1 cellular context compared by ENCODE assay signal in genomic region chr11:67317365-67318238, GRCh38.
TF ChIP-seq lines count a peak whose summit lies in the region.

No MANE protein-coding gene starts in this region.

TF ChIP-seq in HepG2, 621 proteins besides CTCF, POLR2A, EP300 and RAD21 (continues in another document):
- TF ChIP-seq MED13 (CRISPR knock-in tag; IDR thresholded peaks at IDR 0.05) (no peak), CEBPG (CRISPR knock-in tag; IDR thresholded peaks at IDR 0.05) (no peak), JDP2 (CRISPR knock-in tag; IDR thresholded peaks at IDR 0.05; ENCODE audit: borderline replicate concordance) (no peak), ZNF598 (CRISPR knock-in tag; IDR thresholded peaks at IDR 0.05; ENCODE audit: borderline replicate concordance) (peak; percentile 27; the same call in 1 of the 2 replicates), ERF (CRISPR knock-in tag; IDR thresholded peaks at IDR 0.05) (peak; percentile 75; the same call in 1 of the 2 replicates), ZNF709 (CRISPR knock-in tag; IDR thresholded peaks at IDR 0.05) (peak; percentile 63), FOXP4 (CRISPR knock-in tag; IDR thresholded peaks at IDR 0.05) (peak; percentile 32; the same call in 1 of the 2 replicates), TP53 (CRISPR knock-in tag; conservative IDR thresholded peaks at IDR 0.05) (no peak; the same call in 1 of the 2 replicates), GTF3A (CRISPR knock-in tag; conservative IDR thresholded peaks at IDR 0.05) (no peak; the same call in 1 of the 2 replicates), E2F1 (CRISPR knock-in tag; IDR thresholded peaks at IDR 0.05) (peak; percentile 43; the same call in 1 of the 2 replicates), ATRX (CRISPR knock-in tag; IDR thresholded peaks at IDR 0.05; ENCODE audit: borderline replicate concordance) (no peak), CC2D1A (CRISPR knock-in tag; IDR thresholded peaks at IDR 0.05) (no peak), SSRP1 (CRISPR knock-in tag; IDR thresholded peaks at IDR 0.05) (no peak), DPF2 (CRISPR knock-in tag; IDR thresholded peaks at IDR 0.05; ENCODE audit: borderline replicate concordance, low read depth) (0 out of 2 replicates have a peak, but pooled peaks have one; percentile 14), E2F5 (CRISPR knock-in tag; conservative IDR thresholded peaks at IDR 0.05) (0 out of 2 replicates have a peak, but pooled peaks have one; percentile 26), CCDC6 (CRISPR knock-in tag; IDR thresholded peaks at IDR 0.05) (no peak), MBNL3 (CRISPR knock-in tag; conservative IDR thresholded peaks at IDR 0.05) (no peak), HES4 (CRISPR knock-in tag; IDR thresholded peaks at IDR 0.05; ENCODE audit: borderline replicate concordance) (peak; percentile 17; the same call in 1 of the 2 replicates), SMYD3 (CRISPR knock-in tag; IDR thresholded peaks at IDR 0.05) (no peak), CAMTA2 (CRISPR knock-in tag; IDR thresholded peaks at IDR 0.05; ENCODE audit: borderline replicate concordance) (peak; percentile 98), CENPBD1 (CRISPR knock-in tag; IDR thresholded peaks at IDR 0.05; ENCODE audit: borderline replicate concordance, low read depth) (no peak), HNRNPL (IDR thresholded peaks at IDR 0.05; ENCODE audit: low read depth, low read length) (0 out of 2 replicates have a peak, but pooled peaks have one; percentile 21), SALL2 (CRISPR knock-in tag; IDR thresholded peaks at IDR 0.05) (0 out of 2 replicates have a peak, but pooled peaks have one; percentile 46), ZFP91 (CRISPR knock-in tag; IDR thresholded peaks at IDR 0.05; ENCODE audit: borderline replicate concordance) (peak; percentile 93; the same call in 1 of the 2 replicates), ZNF788 (CRISPR knock-in tag; IDR thresholded peaks at IDR 0.05; ENCODE audit: borderline replicate concordance) (peak; percentile 95), ZNF800 (CRISPR knock-in tag; IDR thresholded peaks at IDR 0.05) (peak; percentile 50), ZNF18 (CRISPR knock-in tag; IDR thresholded peaks at IDR 0.05; ENCODE audit: insufficient replicate concordance) (no peak), SIX4 (CRISPR knock-in tag; IDR thresholded peaks at IDR 0.05) (0 out of 2 replicates have a peak, but pooled peaks have one; percentile 17), ZNF136 (CRISPR knock-in tag; IDR thresholded peaks at IDR 0.05; ENCODE audit: low read depth) (0 out of 2 replicates have a peak, but pooled peaks have one; percentile 31), MYNN (CRISPR knock-in tag; IDR thresholded peaks at IDR 0.05; ENCODE audit: low read depth) (0 out of 2 replicates have a peak, but pooled peaks have one; percentile 14), GPN1 (CRISPR knock-in tag; IDR thresholded peaks at IDR 0.05; ENCODE audit: borderline replicate concordance) (no peak), ARNT (IDR thresholded peaks at IDR 0.05) (no peak), DR1 (CRISPR knock-in tag; IDR thresholded peaks at IDR 0.05) (peak; percentile 59; the same call in 1 of the 2 replicates)
- TF ChIP-seq, protein P1, sequence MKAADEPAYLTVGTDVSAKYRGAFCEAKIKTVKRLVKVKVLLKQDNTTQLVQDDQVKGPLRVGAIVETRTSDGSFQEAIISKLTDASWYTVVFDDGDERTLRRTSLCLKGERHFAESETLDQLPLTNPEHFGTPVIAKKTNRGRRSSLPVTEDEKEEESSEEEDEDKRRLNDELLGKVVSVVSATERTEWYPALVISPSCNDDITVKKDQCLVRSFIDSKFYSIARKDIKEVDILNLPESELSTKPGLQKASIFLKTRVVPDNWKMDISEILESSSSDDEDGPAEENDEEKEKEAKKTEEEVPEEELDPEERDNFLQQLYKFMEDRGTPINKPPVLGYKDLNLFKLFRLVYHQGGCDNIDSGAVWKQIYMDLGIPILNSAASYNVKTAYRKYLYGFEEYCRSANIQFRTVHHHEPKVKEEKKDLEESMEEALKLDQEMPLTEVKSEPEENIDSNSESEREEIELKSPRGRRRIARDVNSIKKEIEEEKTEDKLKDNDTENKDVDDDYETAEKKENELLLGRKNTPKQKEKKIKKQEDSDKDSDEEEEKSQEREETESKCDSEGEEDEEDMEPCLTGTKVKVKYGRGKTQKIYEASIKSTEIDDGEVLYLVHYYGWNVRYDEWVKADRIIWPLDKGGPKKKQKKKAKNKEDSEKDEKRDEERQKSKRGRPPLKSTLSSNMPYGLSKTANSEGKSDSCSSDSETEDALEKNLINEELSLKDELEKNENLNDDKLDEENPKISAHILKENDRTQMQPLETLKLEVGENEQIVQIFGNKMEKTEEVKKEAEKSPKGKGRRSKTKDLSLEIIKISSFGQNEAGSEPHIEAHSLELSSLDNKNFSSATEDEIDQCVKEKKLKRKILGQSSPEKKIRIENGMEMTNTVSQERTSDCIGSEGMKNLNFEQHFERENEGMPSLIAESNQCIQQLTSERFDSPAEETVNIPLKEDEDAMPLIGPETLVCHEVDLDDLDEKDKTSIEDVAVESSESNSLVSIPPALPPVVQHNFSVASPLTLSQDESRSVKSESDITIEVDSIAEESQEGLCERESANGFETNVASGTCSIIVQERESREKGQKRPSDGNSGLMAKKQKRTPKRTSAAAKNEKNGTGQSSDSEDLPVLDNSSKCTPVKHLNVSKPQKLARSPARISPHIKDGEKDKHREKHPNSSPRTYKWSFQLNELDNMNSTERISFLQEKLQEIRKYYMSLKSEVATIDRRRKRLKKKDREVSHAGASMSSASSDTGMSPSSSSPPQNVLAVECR (CRISPR knock-in tag; IDR thresholded peaks at IDR 0.05; ENCODE audit: borderline replicate concordance) = peak; percentile 93
- TF ChIP-seq, protein P2, sequence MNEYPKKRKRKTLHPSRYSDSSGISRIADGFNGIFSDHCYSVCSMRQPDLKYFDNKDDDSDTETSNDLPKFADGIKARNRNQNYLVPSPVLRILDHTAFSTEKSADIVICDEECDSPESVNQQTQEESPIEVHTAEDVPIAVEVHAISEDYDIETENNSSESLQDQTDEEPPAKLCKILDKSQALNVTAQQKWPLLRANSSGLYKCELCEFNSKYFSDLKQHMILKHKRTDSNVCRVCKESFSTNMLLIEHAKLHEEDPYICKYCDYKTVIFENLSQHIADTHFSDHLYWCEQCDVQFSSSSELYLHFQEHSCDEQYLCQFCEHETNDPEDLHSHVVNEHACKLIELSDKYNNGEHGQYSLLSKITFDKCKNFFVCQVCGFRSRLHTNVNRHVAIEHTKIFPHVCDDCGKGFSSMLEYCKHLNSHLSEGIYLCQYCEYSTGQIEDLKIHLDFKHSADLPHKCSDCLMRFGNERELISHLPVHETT (CRISPR knock-in tag; conservative IDR thresholded peaks at IDR 0.05) = no peak
- TF ChIP-seq, protein P3, sequence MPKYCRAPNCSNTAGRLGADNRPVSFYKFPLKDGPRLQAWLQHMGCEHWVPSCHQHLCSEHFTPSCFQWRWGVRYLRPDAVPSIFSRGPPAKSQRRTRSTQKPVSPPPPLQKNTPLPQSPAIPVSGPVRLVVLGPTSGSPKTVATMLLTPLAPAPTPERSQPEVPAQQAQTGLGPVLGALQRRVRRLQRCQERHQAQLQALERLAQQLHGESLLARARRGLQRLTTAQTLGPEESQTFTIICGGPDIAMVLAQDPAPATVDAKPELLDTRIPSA (CRISPR knock-in tag; IDR thresholded peaks at IDR 0.05; ENCODE audit: borderline replicate concordance) = no peak
- TF ChIP-seq, protein P4, sequence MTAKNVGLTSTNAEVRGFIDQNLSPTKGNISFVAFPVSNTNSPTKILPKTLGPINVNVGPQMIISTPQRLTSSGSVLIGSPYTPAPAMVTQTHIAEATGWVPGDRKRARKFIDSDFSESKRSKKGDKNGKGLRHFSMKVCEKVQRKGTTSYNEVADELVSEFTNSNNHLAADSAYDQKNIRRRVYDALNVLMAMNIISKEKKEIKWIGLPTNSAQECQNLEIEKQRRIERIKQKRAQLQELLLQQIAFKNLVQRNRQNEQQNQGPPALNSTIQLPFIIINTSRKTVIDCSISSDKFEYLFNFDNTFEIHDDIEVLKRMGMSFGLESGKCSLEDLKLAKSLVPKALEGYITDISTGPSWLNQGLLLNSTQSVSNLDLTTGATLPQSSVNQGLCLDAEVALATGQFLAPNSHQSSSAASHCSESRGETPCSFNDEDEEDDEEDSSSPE (CRISPR knock-in tag; IDR thresholded peaks at IDR 0.05) = peak; percentile 60; the same call in 1 of the 2 replicates
- TF ChIP-seq, protein P5, sequence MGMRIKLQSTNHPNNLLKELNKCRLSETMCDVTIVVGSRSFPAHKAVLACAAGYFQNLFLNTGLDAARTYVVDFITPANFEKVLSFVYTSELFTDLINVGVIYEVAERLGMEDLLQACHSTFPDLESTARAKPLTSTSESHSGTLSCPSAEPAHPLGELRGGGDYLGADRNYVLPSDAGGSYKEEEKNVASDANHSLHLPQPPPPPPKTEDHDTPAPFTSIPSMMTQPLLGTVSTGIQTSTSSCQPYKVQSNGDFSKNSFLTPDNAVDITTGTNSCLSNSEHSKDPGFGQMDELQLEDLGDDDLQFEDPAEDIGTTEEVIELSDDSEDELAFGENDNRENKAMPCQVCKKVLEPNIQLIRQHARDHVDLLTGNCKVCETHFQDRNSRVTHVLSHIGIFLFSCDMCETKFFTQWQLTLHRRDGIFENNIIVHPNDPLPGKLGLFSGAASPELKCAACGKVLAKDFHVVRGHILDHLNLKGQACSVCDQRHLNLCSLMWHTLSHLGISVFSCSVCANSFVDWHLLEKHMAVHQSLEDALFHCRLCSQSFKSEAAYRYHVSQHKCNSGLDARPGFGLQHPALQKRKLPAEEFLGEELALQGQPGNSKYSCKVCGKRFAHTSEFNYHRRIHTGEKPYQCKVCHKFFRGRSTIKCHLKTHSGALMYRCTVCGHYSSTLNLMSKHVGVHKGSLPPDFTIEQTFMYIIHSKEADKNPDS (CRISPR knock-in tag; IDR thresholded peaks at IDR 0.05) = no peak
